9 cellular contexts compared by ENCODE assay signal in genomic region chr4:145909331-145909730, GRCh38. TPM values are rescaled to one million over a fixed set of nuclear protein-coding genes. Genes with fewer than 3 reads are reported as not detected.
DNase-seq lines count a peak whose midpoint lies in the region; ATAC-seq and TF ChIP-seq lines count a peak whose summit lies in the region.
"Had no signal": no experiment of that assay in that cellular context is flagged by ENCODE, and none has a peak within 500 bp of the region (broad histone marks: within the 10 kb centered on the region; RNA-seq: fewer than 3 reads in every experiment).

No MANE protein-coding gene starts in this region.

- H3K4me3 Mint-ChIP-seq in activated CD4-positive, alpha-beta T cell treated with anti-CD3 and anti-CD28 coated beads for 36 hours, result no peak overlapping the region

- CTCF ChIA-PET in BJ (lab: Yijun Ruan, JAX), result no interaction called here
- CTCF ChIA-PET in activated CD4-positive, alpha-beta T cell treated with anti-CD3 and anti-CD28 coated beads for 36 hours (lab: Charles Lee), result no interaction called here

- H3K27ac ChIP-seq in colonic mucosa (peak overlapping the region; percentile 86), lung (ENCODE audit: low read depth in 1 of 2, low read length in 1 of 2) (peak overlapping the region; percentile 43 to 80)

- H3K36me3 ChIP-seq in BJ (ENCODE audit: control insufficient read depth, insufficient read depth, low read length) (no peaks in the 10 kb centered on the region), colonic mucosa (no peaks in the 10 kb centered on the region), lung (ENCODE audit: control insufficient read depth in 2 of 2, insufficient read depth in 2 of 2, low read length in 2 of 2) (no peaks in the 10 kb centered on the region)
- H3K36me3 ChIP-seq: adrenal gland had no signal

- H3K4me1 ChIP-seq in colonic mucosa (no peaks in the 10 kb centered on the region), lung (ENCODE audit: control insufficient read depth in 2 of 2, insufficient read depth in 2 of 2, low read length in 2 of 2) (peaks cover 7 to 16% of the 10 kb centered on the region in 2 donors)

- no peaks in the 10 kb centered on the region for H3K9me3 Mint-ChIP-seq in activated CD4-positive, alpha-beta T cell treated with anti-CD3 and anti-CD28 coated beads for 36 hours (ENCODE audit: low read depth)

- DNase-seq in BJ (ENCODE audit: low read depth) (no peak), HK-2 (ENCODE audit: unreplicated experiment) (peak; percentile 85), colonic mucosa (peak; percentile 94), lung (ENCODE audit: low spot score) (peak; percentile 87), Ammon's horn (ENCODE audit: low spot score) (no peak)
- DNase-seq in activated CD4-positive, alpha-beta T cell treated with anti-CD3 and anti-CD28 coated beads for 36 hours, result no peak

- peak overlapping the region in 1 of 2 donors; percentile 63 for H3K9ac ChIP-seq in colonic mucosa (ENCODE audit: low read depth in 2 of 2, low read length in 2 of 2)

- TF ChIP-seq CTCF in BJ (IDR thresholded peaks at IDR 0.05; ENCODE audit: insufficient read depth, low read depth, low read length) (no peak), colonic mucosa (IDR thresholded peaks at IDR 0.05) (no peak), lung (IDR thresholded peaks at IDR 0.05; ENCODE audit: control extremely low read depth, extremely low read depth) (no peak)

- intact Hi-C loops in colonic mucosa (cut with DNase I), result no loop called here
- intact Hi-C loops in activated CD4-positive, alpha-beta T cell treated with anti-CD3 and anti-CD28 coated beads for 36 hours (cut with DNase I, micrococcal nuclease), result no loop called here

- peaks cover 4% of the 10 kb centered on the region for H3K36me3 Mint-ChIP-seq in activated CD4-positive, alpha-beta T cell treated with anti-CD3 and anti-CD28 coated beads for 36 hours (ENCODE audit: low read depth)

- H3K4me1 Mint-ChIP-seq in activated CD4-positive, alpha-beta T cell treated with anti-CD3 and anti-CD28 coated beads for 36 hours, result peaks cover 21% of the 10 kb centered on the region

- H3K27ac Mint-ChIP-seq in activated CD4-positive, alpha-beta T cell treated with anti-CD3 and anti-CD28 coated beads for 36 hours, result no peak overlapping the region

- POLR2A ChIA-PET in BJ (lab: Charles Lee), result no interaction called here
- POLR2A ChIA-PET in activated CD4-positive, alpha-beta T cell treated with anti-CD3 and anti-CD28 coated beads for 36 hours (lab: Charles Lee), result no interaction called here

- ATAC-seq in lung (ENCODE audit: insufficient read depth, low FRiP score) (peak; percentile 89), GM19467 (IDR thresholded peaks at IDR 0.05; ENCODE audit: unreplicated experiment) (no peak), HG02938 (IDR thresholded peaks at IDR 0.05; ENCODE audit: unreplicated experiment) (no peak)
- ATAC-seq in activated CD4-positive, alpha-beta T cell treated with anti-CD3 and anti-CD28 coated beads for 36 hours, result no peak

- H3K4me3 ChIP-seq in BJ (ENCODE audit: low read depth, low read length), result peak overlapping the region; percentile 20; the same call in 1 of the 2 replicates
- H3K4me3 ChIP-seq in colonic mucosa, result peak overlapping the region; percentile 32
- peak overlapping the region; percentile 7 for H3K4me3 ChIP-seq in lung
- H3K4me3 ChIP-seq: adrenal gland had no signal

- WGBS in lung, 2 donors, result 61 to 66% methylated on average over 6 of the region's 6 CpGs

- H3K27me3 Mint-ChIP-seq in activated CD4-positive, alpha-beta T cell treated with anti-CD3 and anti-CD28 coated beads for 36 hours, result no peaks in the 10 kb centered on the region

- no peaks in the 10 kb centered on the region for H3K27me3 ChIP-seq in BJ (ENCODE audit: control insufficient read depth, insufficient read depth, low read length)
- no peaks in the 10 kb centered on the region for H3K27me3 ChIP-seq in colonic mucosa
- H3K27me3 ChIP-seq in lung (ENCODE audit: control insufficient read depth, insufficient read depth), result no peaks in the 10 kb centered on the region
- H3K27me3 ChIP-seq: adrenal gland had no signal

- H3K9me3 ChIP-seq in colonic mucosa, result no peaks in the 10 kb centered on the region
- no peaks in the 10 kb centered on the region for H3K9me3 ChIP-seq in lung (ENCODE audit: control insufficient read depth in 2 of 2, insufficient read depth in 1 of 2, low read length in 1 of 2)
- H3K9me3 ChIP-seq: adrenal gland had no signal

RNA-seq across cellular contexts. Expression of gene ZNF827, which starts 29.3 kb away (rescaled TPM):
- 10.5 and 15.1 TPM in 2 replicates for polyA plus RNA-seq in BJ (2011; rRNA removed)
- 26.6 and 30.5 TPM in 2 replicates for polyA minus RNA-seq in BJ (2011; rRNA and poly(A)+ RNA removed)
- total RNA-seq in colonic mucosa, result 10 to 100 TPM; 17.9 to 19.7 TPM
- 10 to 100 TPM; 12.6 to 27.4 TPM for total RNA-seq in lung
- polyA plus RNA-seq in lung, result 1 to 10 TPM; 2.7 to 3.7 TPM
- total RNA-seq in activated CD4-positive, alpha-beta T cell treated with anti-CD3 and anti-CD28 coated beads for 36 hours, result 10 to 100 TPM; 21.2 to 26.6 TPM

Comparison
In these comparisons a context has a peak if more than half of its experiments do, and no peak if none do; other contexts are left out.
1. DNase-seq: peak in HK-2 (single experiment), colonic mucosa (single experiment) and lung (single experiment); none in BJ (single experiment), activated CD4-positive, alpha-beta T cell treated with anti-CD3 and anti-CD28 coated beads for 36 hours (single experiment) and Ammon's horn (single experiment).
2. Peak in every context shown above with its lines, with median percentiles within 50 percentile points of each other: H3K4me3 ChIP-seq.